ENCODE assay signal across 37 cellular contexts in the genomic region with DNA sequence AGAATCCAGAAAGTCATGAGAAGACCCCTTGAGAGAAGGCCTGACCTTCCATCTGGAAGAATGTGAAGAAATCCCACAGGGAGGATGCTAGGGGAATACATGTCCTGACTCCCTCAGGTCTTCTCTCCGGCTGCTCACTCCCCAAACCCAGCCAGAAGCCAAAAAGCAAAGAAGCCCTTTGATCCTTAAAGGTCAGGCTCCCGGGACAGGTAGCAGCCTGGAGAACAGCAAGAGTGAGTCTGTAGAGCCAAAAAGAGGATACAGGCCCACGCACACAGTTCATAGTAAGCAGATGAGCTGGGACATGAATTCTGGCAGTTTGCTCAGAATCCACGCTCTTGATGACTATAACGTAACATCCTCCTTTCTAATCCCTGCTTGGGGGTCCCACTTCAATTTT.
"Had no signal": no experiment of that assay in that cellular context is flagged by ENCODE, and none has a peak within 500 bp of the region (broad histone marks: within the 10 kb centered on the region; RNA-seq: fewer than 3 reads in every experiment).

No MANE protein-coding gene starts in this region.

- ATAC-seq: activated CD8-positive, alpha-beta T cell treated with anti-CD3 and anti-CD28 coated beads for 36 hours; activated naive CD4-positive, alpha-beta T cell treated with anti-CD3 and anti-CD28 coated beads, Interleukin-2, amount 50 U/mL, for 72 hours; activated T-cell treated with anti-CD3 and anti-CD28 coated beads, Interleukin-2, amount 50 U/mL, for 4 hours; activated T-cell treated with anti-CD3 and anti-CD28 coated beads, Interleukin-2, amount 50 U/mL, for 72 hours; activated T-helper 17 cell treated with anti-CD3 and anti-CD28 coated beads, Interleukin-2, amount 50 U/mL, for 72 hours; body of pancreas had no signal

- FAIRE-seq: astrocyte, TTC549 had no signal

- H3K27ac ChIP-seq: body of pancreas, brain microvascular endothelial cell, breast epithelium, VCaP had no signal

- H3K27me3 Mint-ChIP-seq: activated B cell treated with CpG ODN at 0.5 μM for 24 hours; activated CD8-positive, alpha-beta T cell treated with anti-CD3 and anti-CD28 coated beads for 36 hours; activated naive CD8-positive, alpha-beta T cell treated with anti-CD3 and anti-CD28 coated beads for 36 hours had no signal

- H3K27ac Mint-ChIP-seq: activated B cell treated with CpG ODN at 0.5 μM for 24 hours; activated CD4-positive, alpha-beta memory T cell treated with anti-CD3 and anti-CD28 coated beads for 36 hours; activated CD4-positive, alpha-beta T cell treated with anti-CD3 and anti-CD28 coated beads, Interleukin-2, amount 10 ng/mL, durations not matched to agents 24 days and 14 days; activated CD8-positive, alpha-beta T cell treated with anti-CD3 and anti-CD28 coated beads for 36 hours; activated naive CD4-positive, alpha-beta T cell treated with anti-CD3 and anti-CD28 coated beads for 36 hours; activated naive CD4-positive, alpha-beta T cell treated with anti-CD3 and anti-CD28 coated beads, Interleukin-2, amount 50 U/mL, for 72 hours; activated naive CD8-positive, alpha-beta T cell treated with anti-CD3 and anti-CD28 coated beads for 36 hours; activated T-cell treated with anti-CD3 and anti-CD28 coated beads, Interleukin-2, amount 50 U/mL, for 72 hours; activated T-helper 1 cell treated with anti-CD3 and anti-CD28 coated beads, Interleukin-12 subunit alpha, Interleukin-12 subunit beta, Interleukin-2, Interleukin-4 antibody, amounts not matched to agents 30 ng/mL and 10 ng/mL and 1 ng/mL, durations not matched to agents 14 hours and 24 hours and 36 hours; activated T-helper 17 cell treated with anti-CD3 and anti-CD28 coated beads, Interleukin-2, amount 50 U/mL, for 72 hours; T-helper 1 cell treated with Interleukin-12 subunit alpha and Interleukin-12 subunit beta and Interleukin-4 antibody, amounts not matched to agents 30 μg/mL and 1 μg/mL, for 36 hours; T-helper 2 cell treated with Interferon-gamma antibody and Interleukin-4, amounts not matched to agents 5 μg/mL and 100 μg/mL, for 36 hours had no signal

- DNase-seq: activated B cell treated with CpG ODN at 0.5 μM for 24 hours; activated CD4-positive, alpha-beta memory T cell treated with anti-CD3 and anti-CD28 coated beads for 36 hours; activated CD4-positive, alpha-beta T cell treated with anti-CD3 and anti-CD28 coated beads for 4 hours; activated CD4-positive, alpha-beta T cell treated with anti-CD3 and anti-CD28 coated beads, Interleukin-2, amount 10 ng/mL, durations not matched to agents 24 days and 14 days; activated CD4-positive, alpha-beta T cell treated with anti-CD3 and anti-CD28 coated beads, Interleukin-2, amount 50 U/mL, for 1 hour; activated CD4-positive, alpha-beta T cell treated with anti-CD3 and anti-CD28 coated beads, Interleukin-2, amount 50 U/mL, for 4 hours; activated CD4-positive, CD25-positive, alpha-beta regulatory T cell treated with anti-CD3 and anti-CD28 coated beads, Interleukin-2, amount 50 U/mL, for 72 hours; activated CD8-positive, alpha-beta memory T cell treated with anti-CD3 and anti-CD28 coated beads, Interleukin-2, amount 50 U/mL, for 4 hours; activated CD8-positive, alpha-beta T cell treated with anti-CD3 and anti-CD28 coated beads for 36 hours; activated effector memory CD4-positive, alpha-beta T cell treated with anti-CD3 and anti-CD28 coated beads, Interleukin-2, amount 50 U/mL, for 16 hours; activated gamma-delta T cell treated with Interleukin-2 at 50 U/mL for 16 hours; activated naive CD4-positive, alpha-beta T cell; activated naive CD4-positive, alpha-beta T cell treated with anti-CD3 and anti-CD28 coated beads for 36 hours; activated naive CD4-positive, alpha-beta T cell treated with anti-CD3 and anti-CD28 coated beads, Interleukin-2, amount 50 U/mL, for 16 hours; activated naive CD8-positive, alpha-beta T cell treated with anti-CD3 and anti-CD28 coated beads for 36 hours; activated T-cell treated with anti-CD3 and anti-CD28 coated beads for 4 hours; activated T-cell treated with anti-CD3 and anti-CD28 coated beads, Interleukin-2, amount 50 U/mL, for 1 hour; activated T-cell treated with anti-CD3 and anti-CD28 coated beads, Interleukin-2, amount 50 U/mL, for 4 hours; activated T-cell treated with anti-CD3 and anti-CD28 coated beads, Interleukin-2, amount 50 U/mL, for 72 hours; adrenal gland; amniotic stem cell; aorta; body of pancreas; brain microvascular endothelial cell; central memory CD4-positive, alpha-beta T cell; T-helper 1 cell; T-helper 2 cell; T-helper 9 cell had no signal

- H3K4me1 ChIP-seq: adrenal gland, body of pancreas, breast epithelium had no signal

- H3K9me3 ChIP-seq: adrenal gland, body of pancreas, breast epithelium had no signal

- H3K4me1 Mint-ChIP-seq: activated B cell treated with CpG ODN at 0.5 μM for 24 hours; activated CD4-positive, alpha-beta T cell treated with anti-CD3 and anti-CD28 coated beads, Interleukin-2, amount 10 ng/mL, durations not matched to agents 24 days and 14 days; activated naive CD8-positive, alpha-beta T cell treated with anti-CD3 and anti-CD28 coated beads for 36 hours; activated T-helper 17 cell treated with anti-CD3 and anti-CD28 coated beads, Interleukin-2, amount 50 U/mL, for 72 hours had no signal

- H3K9me3 Mint-ChIP-seq: activated B cell treated with CpG ODN at 0.5 μM for 24 hours; activated CD4-positive, alpha-beta T cell treated with anti-CD3 and anti-CD28 coated beads, Interleukin-2, amount 10 ng/mL, durations not matched to agents 24 days and 14 days; activated CD8-positive, alpha-beta T cell treated with anti-CD3 and anti-CD28 coated beads for 36 hours; activated naive CD4-positive, alpha-beta T cell treated with anti-CD3 and anti-CD28 coated beads for 36 hours; activated naive CD8-positive, alpha-beta T cell treated with anti-CD3 and anti-CD28 coated beads for 36 hours; activated T-cell treated with anti-CD3 and anti-CD28 coated beads, Interleukin-2, amount 50 U/mL, for 4 hours; activated T-cell treated with anti-CD3 and anti-CD28 coated beads, Interleukin-2, amount 50 U/mL, for 72 hours; activated T-helper 17 cell treated with anti-CD3 and anti-CD28 coated beads, Interleukin-2, amount 50 U/mL, for 72 hours; T-helper 2 cell treated with Interferon-gamma antibody and Interleukin-4, amounts not matched to agents 5 μg/mL and 100 μg/mL, for 36 hours had no signal

- H3K4me3 Mint-ChIP-seq: activated B cell treated with CpG ODN at 0.5 μM for 24 hours; activated CD4-positive, alpha-beta memory T cell treated with anti-CD3 and anti-CD28 coated beads for 36 hours; activated CD4-positive, alpha-beta T cell treated with anti-CD3 and anti-CD28 coated beads, Interleukin-2, amount 10 ng/mL, durations not matched to agents 24 days and 14 days; activated CD8-positive, alpha-beta T cell treated with anti-CD3 and anti-CD28 coated beads for 36 hours; activated naive CD4-positive, alpha-beta T cell treated with anti-CD3 and anti-CD28 coated beads for 36 hours; activated naive CD8-positive, alpha-beta T cell treated with anti-CD3 and anti-CD28 coated beads for 36 hours; activated T-cell treated with anti-CD3 and anti-CD28 coated beads, Interleukin-2, amount 50 U/mL, for 4 hours; activated T-cell treated with anti-CD3 and anti-CD28 coated beads, Interleukin-2, amount 50 U/mL, for 72 hours; activated T-helper 1 cell treated with anti-CD3 and anti-CD28 coated beads, Interleukin-12 subunit alpha, Interleukin-12 subunit beta, Interleukin-2, Interleukin-4 antibody, amounts not matched to agents 30 ng/mL and 10 ng/mL and 1 ng/mL, durations not matched to agents 14 hours and 24 hours and 36 hours; activated T-helper 17 cell treated with anti-CD3 and anti-CD28 coated beads, Interleukin-2, amount 50 U/mL, for 72 hours; T-helper 1 cell treated with Interleukin-12 subunit alpha and Interleukin-12 subunit beta and Interleukin-4 antibody, amounts not matched to agents 30 μg/mL and 1 μg/mL, for 36 hours; T-helper 2 cell treated with Interferon-gamma antibody and Interleukin-4, amounts not matched to agents 5 μg/mL and 100 μg/mL, for 36 hours had no signal

- H3K36me3 ChIP-seq: adrenal gland, brain microvascular endothelial cell, breast epithelium had no signal

- H3K4me3 ChIP-seq: adrenal gland, body of pancreas, breast epithelium had no signal

- H3K27me3 ChIP-seq: adrenal gland, body of pancreas, brain microvascular endothelial cell, breast epithelium had no signal

- H3K36me3 Mint-ChIP-seq: activated CD4-positive, alpha-beta memory T cell treated with anti-CD3 and anti-CD28 coated beads for 36 hours; activated naive CD8-positive, alpha-beta T cell treated with anti-CD3 and anti-CD28 coated beads for 36 hours had no signal
